8 cellular contexts compared by ENCODE assay signal in genomic region chr18:13112982-13113381, GRCh38.
DNase-seq lines count a peak whose midpoint lies in the region; ATAC-seq and TF ChIP-seq lines count a peak whose summit lies in the region.

No MANE protein-coding gene starts in this region.

- POLR2A ChIA-PET in naive thymus-derived CD8-positive, alpha-beta T cell (lab: Charles Lee): interaction anchor here (0.5 to 0.7 kb wide), 2 partner anchors 24 to 45 kb away, joined by 3 read pairs; no protein-coding TSS in a partner anchor

- H3K4me3 Mint-ChIP-seq in naive thymus-derived CD8-positive, alpha-beta T cell: no peak overlapping the region

- peak; percentile 48 to 52 for ATAC-seq in naive thymus-derived CD8-positive, alpha-beta T cell

- peaks cover 0 to 3% (median 0%) of the 10 kb centered on the region in 4 donors for H3K4me1 Mint-ChIP-seq in naive thymus-derived CD8-positive, alpha-beta T cell

- no peaks in the 10 kb centered on the region for H3K27me3 Mint-ChIP-seq in naive thymus-derived CD8-positive, alpha-beta T cell

- H3K27ac Mint-ChIP-seq in naive thymus-derived CD8-positive, alpha-beta T cell: peak overlapping the region in 2 of 10 donors; percentile 40 to 46

- H3K36me3 Mint-ChIP-seq in naive thymus-derived CD8-positive, alpha-beta T cell: peaks cover 8 to 54% (median 21%) of the 10 kb centered on the region in 3 donors

- no peak for TF ChIP-seq POLR2A in erythroblast (IDR thresholded peaks at IDR 0.05; ENCODE audit: low read length)

- H3K9me3 Mint-ChIP-seq in naive thymus-derived CD8-positive, alpha-beta T cell: peaks cover 0 to 1% (median 0%) of the 10 kb centered on the region in 9 donors

- DNase-seq in DMS53 treated with DMSO at 0.1 percent for 48 hours (lab: John Stamatoyannopoulos, UW; ENCODE audit: unreplicated experiment) (peak; percentile 23), NCI-H748 treated with DMSO at 0.1 percent for 48 hours (lab: John Stamatoyannopoulos, UW) (peak; percentile 14), erythroblast (lab: John Stamatoyannopoulos, UW) (peak; percentile 50 to 75), T-helper 1 cell (no peak), NCI-H1694 (lab: John Stamatoyannopoulos, UW) (no peak), NCI-H1436 treated with DMSO at 0.1 percent for 48 hours (lab: John Stamatoyannopoulos, UW) (no peak)
- peak in 4 of 10 donors; percentile 5 to 40 (median 10) for DNase-seq in naive thymus-derived CD8-positive, alpha-beta T cell
- DNase-seq in stimulated activated CD4-positive, alpha-beta T cell treated with anti-CD3 and anti-CD28 coated beads, Interleukin-15, amount 100 ng/mL, for 24 hours: no peak

Comparison
In these comparisons a context has a peak if more than half of its experiments do, and no peak if none do; other contexts are left out.
1. DNase-seq: peak in DMS53 treated with DMSO at 0.1 percent for 48 hours (single experiment), NCI-H748 treated with DMSO at 0.1 percent for 48 hours (single experiment) and erythroblast (2 of 2); none in stimulated activated CD4-positive, alpha-beta T cell treated with anti-CD3 and anti-CD28 coated beads, Interleukin-15, amount 100 ng/mL, for 24 hours (single experiment), T-helper 1 cell (0 of 5), NCI-H1694 (single experiment) and NCI-H1436 treated with DMSO at 0.1 percent for 48 hours (single experiment).